In the genomic region with DNA sequence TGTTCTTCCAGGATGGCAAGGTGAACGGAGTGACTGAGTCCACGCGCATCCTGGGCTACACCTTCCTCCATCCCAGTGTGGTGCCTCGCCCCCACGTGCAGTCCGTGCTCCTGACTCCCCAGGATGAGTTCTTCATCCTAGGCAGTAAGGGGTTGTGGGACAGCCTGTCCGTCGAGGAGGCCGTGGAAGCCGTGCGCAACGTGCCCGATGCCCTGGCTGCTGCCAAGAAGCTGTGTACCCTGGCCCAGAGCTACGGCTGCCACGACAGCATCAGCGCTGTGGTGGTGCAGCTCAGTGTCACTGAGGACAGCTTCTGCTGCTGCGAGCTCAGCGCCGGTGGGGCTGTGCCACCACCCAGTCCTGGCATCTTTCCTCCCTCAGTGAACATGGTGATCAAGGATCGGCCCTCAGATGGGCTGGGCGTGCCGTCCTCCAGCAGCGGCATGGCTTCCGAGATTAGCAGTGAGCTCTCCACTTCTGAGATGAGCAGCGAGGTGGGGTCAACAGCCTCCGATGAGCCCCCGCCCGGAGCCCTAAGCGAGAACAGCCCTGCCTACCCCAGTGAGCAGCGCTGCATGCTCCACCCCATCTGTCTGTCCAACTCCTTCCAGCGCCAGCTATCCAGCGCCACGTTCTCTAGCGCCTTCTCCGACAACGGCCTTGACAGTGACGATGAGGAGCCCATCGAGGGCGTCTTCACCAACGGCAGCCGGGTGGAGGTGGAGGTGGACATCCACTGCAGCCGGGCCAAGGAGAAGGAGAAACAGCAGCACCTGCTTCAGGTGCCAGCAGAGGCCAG, we compare ENCODE assay signal across 21 cellular contexts.
"Had no signal": no experiment of that assay in that cellular context is flagged by ENCODE, and none has a peak within 500 bp of the region (broad histone marks: within the 10 kb centered on the region; RNA-seq: fewer than 3 reads in every experiment).

No MANE protein-coding gene starts in this region.

- H3K27me3 ChIP-seq: brain microvascular endothelial cell, heart left ventricle, right lobe of liver, thyroid gland had no signal

- H3K9me3 Mint-ChIP-seq: activated B cell treated with CpG ODN at 0.5 μM for 24 hours; activated CD4-positive, alpha-beta memory T cell treated with anti-CD3 and anti-CD28 coated beads for 36 hours; activated naive CD8-positive, alpha-beta T cell treated with anti-CD3 and anti-CD28 coated beads, Interleukin-2, amount 50 U/mL, for 24 hours; activated T-cell treated with anti-CD3 and anti-CD28 coated beads, Interleukin-2, amount 50 U/mL, for 72 hours; natural killer cell treated with Interleukin-12 subunit alpha and Interleukin-12 subunit beta and Interleukin-15 and Interleukin-18, amount 100 ng/mL, for 72 hours; stimulated activated naive B cell treated with anti-CD40 and anti-IgM and Interleukin-4, amounts not matched to agents 10 μg/mL and 1 μg/mL and 100 μg/mL, for 72 hours had no signal

- H3K4me3 Mint-ChIP-seq: activated B cell treated with CpG ODN at 0.5 μM for 24 hours; activated CD4-positive, alpha-beta memory T cell treated with anti-CD3 and anti-CD28 coated beads for 36 hours; activated naive CD8-positive, alpha-beta T cell treated with anti-CD3 and anti-CD28 coated beads, Interleukin-2, amount 50 U/mL, for 24 hours; activated T-cell treated with anti-CD3 and anti-CD28 coated beads, Interleukin-2, amount 50 U/mL, for 72 hours; natural killer cell treated with Interleukin-12 subunit alpha and Interleukin-12 subunit beta and Interleukin-15 and Interleukin-18, amount 100 ng/mL, for 72 hours; stimulated activated naive B cell treated with anti-CD40 and anti-IgM and Interleukin-4, amounts not matched to agents 10 μg/mL and 1 μg/mL and 100 μg/mL, for 72 hours had no signal

- H3K27me3 Mint-ChIP-seq: activated B cell treated with CpG ODN at 0.5 μM for 24 hours; activated CD4-positive, alpha-beta memory T cell treated with anti-CD3 and anti-CD28 coated beads for 36 hours; activated naive CD8-positive, alpha-beta T cell treated with anti-CD3 and anti-CD28 coated beads, Interleukin-2, amount 50 U/mL, for 24 hours; natural killer cell treated with Interleukin-12 subunit alpha and Interleukin-12 subunit beta and Interleukin-15 and Interleukin-18, amount 100 ng/mL, for 72 hours; stimulated activated naive B cell treated with anti-CD40 and anti-IgM and Interleukin-4, amounts not matched to agents 10 μg/mL and 1 μg/mL and 100 μg/mL, for 72 hours had no signal

- H3K4me1 ChIP-seq: parathyroid adenoma had no signal

- H3K79me2 ChIP-seq: parathyroid adenoma had no signal

- FAIRE-seq: colon, islet of Langerhans, small intestine had no signal

- ATAC-seq: activated naive CD8-positive, alpha-beta T cell treated with anti-CD3 and anti-CD28 coated beads, Interleukin-2, amount 50 U/mL, for 24 hours; activated T-cell treated with anti-CD3 and anti-CD28 coated beads, Interleukin-2, amount 50 U/mL, for 72 hours; left cardiac atrium; natural killer cell treated with Interleukin-12 subunit alpha and Interleukin-12 subunit beta and Interleukin-15 and Interleukin-18, amount 100 ng/mL, for 72 hours had no signal

- H3K9me3 ChIP-seq: heart left ventricle, right lobe of liver, thyroid gland had no signal

- H2AFZ ChIP-seq: parathyroid adenoma had no signal

- H3K9ac ChIP-seq: parathyroid adenoma had no signal

- H3K27ac ChIP-seq: brain microvascular endothelial cell, epithelial cell of prostate, heart left ventricle, parathyroid adenoma, thyroid gland had no signal

- H3K27ac Mint-ChIP-seq: activated B cell treated with CpG ODN at 0.5 μM for 24 hours; activated CD4-positive, alpha-beta memory T cell treated with anti-CD3 and anti-CD28 coated beads for 36 hours; activated naive CD8-positive, alpha-beta T cell treated with anti-CD3 and anti-CD28 coated beads, Interleukin-2, amount 50 U/mL, for 24 hours; activated T-cell treated with anti-CD3 and anti-CD28 coated beads, Interleukin-2, amount 50 U/mL, for 72 hours; natural killer cell treated with Interleukin-12 subunit alpha and Interleukin-12 subunit beta and Interleukin-15 and Interleukin-18, amount 100 ng/mL, for 72 hours had no signal

- DNase-seq: activated B cell treated with CpG ODN at 0.5 μM for 24 hours; activated CD4-positive, alpha-beta memory T cell treated with anti-CD3 and anti-CD28 coated beads for 36 hours; activated CD4-positive, alpha-beta T cell treated with anti-CD3 and anti-CD28 coated beads for 48 hours; activated effector memory CD4-positive, alpha-beta T cell treated with Interleukin-2 at 50 U/mL for 16 hours; activated naive CD4-positive, alpha-beta T cell treated with anti-CD3 and anti-CD28 coated beads, Interleukin-2, amount 50 U/mL, for 16 hours; activated naive CD8-positive, alpha-beta T cell treated with anti-CD3 and anti-CD28 coated beads, Interleukin-2, amount 50 U/mL, for 24 hours; activated T-cell treated with anti-CD3 and anti-CD28 coated beads, Interleukin-2, amount 50 U/mL, for 72 hours; central memory CD4-positive, alpha-beta T cell; small intestine; stimulated activated CD4-positive, alpha-beta T cell treated with anti-CD3 and anti-CD28 coated beads, Interleukin-15, amount 100 ng/mL, for 24 hours; stimulated activated naive B cell treated with anti-CD40 and anti-IgM and Interleukin-4, amounts not matched to agents 10 μg/mL and 1 μg/mL and 100 μg/mL, for 72 hours; thyroid gland had no signal

- H3K4me3 ChIP-seq: heart left ventricle, right lobe of liver, thyroid gland had no signal

- H3K36me3 Mint-ChIP-seq: activated CD4-positive, alpha-beta memory T cell treated with anti-CD3 and anti-CD28 coated beads for 36 hours; natural killer cell treated with Interleukin-12 subunit alpha and Interleukin-12 subunit beta and Interleukin-15 and Interleukin-18, amount 100 ng/mL, for 72 hours had no signal
